ENCODE assay signal across 8 cellular contexts in genomic region chr1:46246548-46247432, GRCh38. TPM values are rescaled to one million over a fixed set of nuclear protein-coding genes. Genes with fewer than 3 reads are reported as not detected.
DNase-seq lines count a peak whose midpoint lies in the region; ATAC-seq and TF ChIP-seq lines count a peak whose summit lies in the region.

No MANE protein-coding gene starts in this region.

- TF ChIP-seq CTCF in foreskin keratinocyte (conservative IDR thresholded peaks at IDR 0.05) (no peak), ovary (IDR thresholded peaks at IDR 0.05) (no peak), type B pancreatic cell (conservative IDR thresholded peaks at IDR 0.05) (peak; percentile 24)

- no peaks in the 10 kb centered on the region for H3K9me3 Mint-ChIP-seq in activated T-helper 1 cell treated with anti-CD3 and anti-CD28 coated beads, Interleukin-12 subunit alpha, Interleukin-12 subunit beta, Interleukin-2, Interleukin-4 antibody, amounts not matched to agents 30 ng/mL and 10 ng/mL and 1 ng/mL, durations not matched to agents 14 hours and 24 hours and 36 hours
- H3K9me3 Mint-ChIP-seq in type B pancreatic cell, result no peaks in the 10 kb centered on the region

- 1 to 4% (median 2%) methylated on average over 34 of the region's 34 CpGs for WGBS in ovary, 3 donors

- peak overlapping the region; percentile 61 for H3K4me3 ChIP-seq in ovary

- H3K4me1 Mint-ChIP-seq in activated T-helper 1 cell treated with anti-CD3 and anti-CD28 coated beads, Interleukin-12 subunit alpha, Interleukin-12 subunit beta, Interleukin-2, Interleukin-4 antibody, amounts not matched to agents 30 ng/mL and 10 ng/mL and 1 ng/mL, durations not matched to agents 14 hours and 24 hours and 36 hours (ENCODE audit: low read depth), result peaks cover 32% of the 10 kb centered on the region
- peaks cover 15% of the 10 kb centered on the region for H3K4me1 Mint-ChIP-seq in type B pancreatic cell (ENCODE audit: unreplicated experiment)

- H3K4me1 ChIP-seq in foreskin keratinocyte (peaks cover 9% of the 10 kb centered on the region), ovary (ENCODE audit: insufficient read depth) (peaks cover 3% of the 10 kb centered on the region)

- peak overlapping the region; percentile 97 for H3K4me3 Mint-ChIP-seq in activated T-helper 1 cell treated with anti-CD3 and anti-CD28 coated beads, Interleukin-12 subunit alpha, Interleukin-12 subunit beta, Interleukin-2, Interleukin-4 antibody, amounts not matched to agents 30 ng/mL and 10 ng/mL and 1 ng/mL, durations not matched to agents 14 hours and 24 hours and 36 hours
- peak overlapping the region; percentile 97 for H3K4me3 Mint-ChIP-seq in type B pancreatic cell

- ATAC-seq in GM18517 (IDR thresholded peaks at IDR 0.05; ENCODE audit: unreplicated experiment) (peak; percentile 29), HG02981 (IDR thresholded peaks at IDR 0.05; ENCODE audit: unreplicated experiment) (peak; percentile 51), foreskin keratinocyte (peak; percentile 82)

- peak overlapping the region; percentile 91 for H3K27ac Mint-ChIP-seq in activated T-helper 1 cell treated with anti-CD3 and anti-CD28 coated beads, Interleukin-12 subunit alpha, Interleukin-12 subunit beta, Interleukin-2, Interleukin-4 antibody, amounts not matched to agents 30 ng/mL and 10 ng/mL and 1 ng/mL, durations not matched to agents 14 hours and 24 hours and 36 hours
- peak overlapping the region; percentile 96 for H3K27ac Mint-ChIP-seq in type B pancreatic cell

- no peaks in the 10 kb centered on the region for H3K9me3 ChIP-seq in ovary

- no peak for TF ChIP-seq EP300 in ovary (IDR thresholded peaks at IDR 0.05)

- intact Hi-C loops in activated T-helper 1 cell treated with anti-CD3 and anti-CD28 coated beads, Interleukin-12 subunit alpha, Interleukin-12 subunit beta, Interleukin-2, Interleukin-4 antibody, amounts not matched to agents 30 ng/mL and 10 ng/mL and 1 ng/mL, durations not matched to agents 14 hours and 24 hours and 36 hours (cut with micrococcal nuclease), result loop anchor here (1.0 to 5.0 kb wide), 10 partner anchors 48 to 1234 kb away; partner anchors contain the start of genes EFCAB14, GPBP1L1, HECTD3 and IPP
- intact Hi-C loops in ovary (cut with DNase I), result no loop called here

- no peaks in the 10 kb centered on the region for H3K27me3 Mint-ChIP-seq in activated T-helper 1 cell treated with anti-CD3 and anti-CD28 coated beads, Interleukin-12 subunit alpha, Interleukin-12 subunit beta, Interleukin-2, Interleukin-4 antibody, amounts not matched to agents 30 ng/mL and 10 ng/mL and 1 ng/mL, durations not matched to agents 14 hours and 24 hours and 36 hours (ENCODE audit: insufficient read depth)
- no peaks in the 10 kb centered on the region for H3K27me3 Mint-ChIP-seq in type B pancreatic cell

- H3K27me3 ChIP-seq in foreskin keratinocyte (no peaks in the 10 kb centered on the region), ovary (no peaks in the 10 kb centered on the region)

- H3K27ac ChIP-seq in foreskin keratinocyte (peak overlapping the region; percentile 47), ovary (peak overlapping the region in 1 of 2 donors; percentile 31)

- DNase-seq in AG08396 (ENCODE audit: low spot score) (peak; percentile 61), NCI-H526 (lab: John Stamatoyannopoulos, UW) (peak; percentile 98 to 100), foreskin keratinocyte (peak in 1 of 2 donors; percentile 14), ovary (peak in 3 of 5 donors; percentile 57 to 77 (median 70)), type B pancreatic cell (ENCODE audit: extremely low spot score, unreplicated experiment) (peak; percentile 76)
- DNase-seq in activated T-helper 1 cell treated with anti-CD3 and anti-CD28 coated beads, Interleukin-12 subunit alpha, Interleukin-12 subunit beta, Interleukin-2, Interleukin-4 antibody, amounts not matched to agents 30 ng/mL and 10 ng/mL and 1 ng/mL, durations not matched to agents 14 hours and 24 hours and 36 hours (ENCODE audit: low spot score), result no peak

- no peak for TF ChIP-seq POLR2A in ovary (IDR thresholded peaks at IDR 0.05)

- H3K36me3 Mint-ChIP-seq in activated T-helper 1 cell treated with anti-CD3 and anti-CD28 coated beads, Interleukin-12 subunit alpha, Interleukin-12 subunit beta, Interleukin-2, Interleukin-4 antibody, amounts not matched to agents 30 ng/mL and 10 ng/mL and 1 ng/mL, durations not matched to agents 14 hours and 24 hours and 36 hours (ENCODE audit: low read depth), result peaks cover 9% of the 10 kb centered on the region
- H3K36me3 Mint-ChIP-seq in type B pancreatic cell, result peaks cover under 1% of the 10 kb centered on the region

- no peaks in the 10 kb centered on the region for H3K36me3 ChIP-seq in ovary

RNA-seq across cellular contexts. Expression of gene RAD54L, which starts 0.8 kb away (rescaled TPM):
- 49.7 and 50.2 TPM in 2 replicates for total RNA-seq in activated T-helper 1 cell treated with anti-CD3 and anti-CD28 coated beads, Interleukin-12 subunit alpha, Interleukin-12 subunit beta, Interleukin-2, Interleukin-4 antibody, amounts not matched to agents 30 ng/mL and 10 ng/mL and 1 ng/mL, durations not matched to agents 14 hours and 24 hours and 36 hours
- total RNA-seq in foreskin keratinocyte (18.1 and 19.4 TPM in 2 replicates), ovary (1 to 10 TPM in 2 of 7 donors, under 1 TPM in 4, not detected in 1; 0.28 to 1.4 (median 0.82) TPM), type B pancreatic cell (ENCODE audit: low replicate concordance) (9.6 and 22.9 TPM in 2 replicates)
- polyA plus RNA-seq in foreskin keratinocyte (17.0 and 20.6 TPM in 2 replicates), ovary (under 1 TPM; 0.50 to 0.63 TPM)

RNA-seq across cellular contexts. Expression of gene LURAP1, which starts 43.7 kb away (rescaled TPM):
- total RNA-seq in activated T-helper 1 cell treated with anti-CD3 and anti-CD28 coated beads, Interleukin-12 subunit alpha, Interleukin-12 subunit beta, Interleukin-2, Interleukin-4 antibody, amounts not matched to agents 30 ng/mL and 10 ng/mL and 1 ng/mL, durations not matched to agents 14 hours and 24 hours and 36 hours, result 0.15 TPM in 1 of 2 replicates, not detected in the other
- total RNA-seq in foreskin keratinocyte (5.4 and 6.6 TPM in 2 replicates), ovary (10 to 100 TPM in 3 of 7 donors, 1 to 10 TPM in 4; 4.5 to 15.4 (median 9.9) TPM), type B pancreatic cell (ENCODE audit: low replicate concordance) (0.48 and 2.8 TPM in 2 replicates)
- polyA plus RNA-seq in foreskin keratinocyte (4.7 and 5.1 TPM in 2 replicates), ovary (1 to 10 TPM; 3.7 to 6.1 TPM)

RNA-seq across cellular contexts. Expression of gene POMGNT1, which starts 48.6 kb away (rescaled TPM):
- total RNA-seq in activated T-helper 1 cell treated with anti-CD3 and anti-CD28 coated beads, Interleukin-12 subunit alpha, Interleukin-12 subunit beta, Interleukin-2, Interleukin-4 antibody, amounts not matched to agents 30 ng/mL and 10 ng/mL and 1 ng/mL, durations not matched to agents 14 hours and 24 hours and 36 hours, result 80.8 and 85.7 TPM in 2 replicates
- 88.0 and 90.6 TPM in 2 replicates for total RNA-seq in foreskin keratinocyte
- 83.2 and 85.0 TPM in 2 replicates for polyA plus RNA-seq in foreskin keratinocyte
- total RNA-seq in ovary, result 10 to 100 TPM; 19.1 to 49.2 (median 40.2) TPM
- polyA plus RNA-seq in ovary, result 10 to 100 TPM; 27.6 to 42.1 TPM
- total RNA-seq in type B pancreatic cell (ENCODE audit: low replicate concordance), result 50.7 and 74.0 TPM in 2 replicates

RNA-seq across cellular contexts. Expression of gene LRRC41, which starts 56.6 kb away (rescaled TPM):
- 62.1 and 62.6 TPM in 2 replicates for total RNA-seq in activated T-helper 1 cell treated with anti-CD3 and anti-CD28 coated beads, Interleukin-12 subunit alpha, Interleukin-12 subunit beta, Interleukin-2, Interleukin-4 antibody, amounts not matched to agents 30 ng/mL and 10 ng/mL and 1 ng/mL, durations not matched to agents 14 hours and 24 hours and 36 hours
- total RNA-seq in foreskin keratinocyte (62.1 and 64.6 TPM in 2 replicates), ovary (10 to 100 TPM; 54.8 to 99.8 (median 74.1) TPM), type B pancreatic cell (ENCODE audit: low replicate concordance) (85.6 and 89.9 TPM in 2 replicates)
- polyA plus RNA-seq in foreskin keratinocyte (48.1 and 50.3 TPM in 2 replicates), ovary (10 to 100 TPM; 37.5 to 49.5 TPM)

RNA-seq across cellular contexts. Expression of gene UQCRH, which starts 56.7 kb away (rescaled TPM):
- 258 and 268 TPM in 2 replicates for total RNA-seq in activated T-helper 1 cell treated with anti-CD3 and anti-CD28 coated beads, Interleukin-12 subunit alpha, Interleukin-12 subunit beta, Interleukin-2, Interleukin-4 antibody, amounts not matched to agents 30 ng/mL and 10 ng/mL and 1 ng/mL, durations not matched to agents 14 hours and 24 hours and 36 hours
- total RNA-seq in foreskin keratinocyte (431 and 480 TPM in 2 replicates), ovary (100 to 1,000 TPM; 140 to 453 (median 189) TPM), type B pancreatic cell (ENCODE audit: low replicate concordance) (335 and 403 TPM in 2 replicates)
- polyA plus RNA-seq in foreskin keratinocyte (631 and 674 TPM in 2 replicates), ovary (100 to 1,000 TPM; 272 to 359 TPM)

Comparison
In these comparisons a context has a peak if more than half of its experiments do, and no peak if none do; other contexts are left out.
1. ATAC-seq: peak in every context shown above with its lines; median percentile 82 in foreskin keratinocyte; 51 in HG02981; 29 in GM18517.